17 cellular contexts compared by ENCODE assay signal in genomic region chr14:73903028-73903427, GRCh38. TPM values are rescaled to one million over a fixed set of nuclear protein-coding genes. Genes with fewer than 3 reads are reported as not detected.
A peak's percentile ranks its signal among the peaks of the same experiment; 100 is the strongest.
DNase-seq lines count a peak whose midpoint lies in the region; ATAC-seq, FAIRE-seq and TF ChIP-seq lines count a peak whose summit lies in the region.
"Had no signal": no experiment of that assay in that cellular context is flagged by ENCODE, and none has a peak within 500 bp of the region (broad histone marks: within the 10 kb centered on the region; RNA-seq: fewer than 3 reads in every experiment).

No MANE protein-coding gene starts in this region.

- no peak overlapping the region for H2AFZ ChIP-seq in GM23248
- H2AFZ ChIP-seq: GM23338 had no signal

- no peaks in the 10 kb centered on the region for H3K9me2 ChIP-seq in GM23248 (ENCODE audit: insufficient read depth)

- POLR2A ChIA-PET in AG04450 (lab: Yijun Ruan, JAX) = no interaction called here

- DNase-seq in AG04450 (ENCODE audit: low read depth, low spot score) (no peak), GM23248 (peak; percentile 33), brain microvascular endothelial cell (peak; percentile 12), fibroblast of peridontal ligament (ENCODE audit: extremely low read depth) (peak; percentile 35), medulla oblongata (ENCODE audit: extremely low spot score) (no peak), CD1c-positive myeloid dendritic cell (ENCODE audit: extremely low spot score) (no peak), frontal cortex (ENCODE audit: low spot score in 2 of 2) (no peak)
- DNase-seq: BE2C; CD8-positive, alpha-beta T cell; COR-L47; DMS153; DMS79 treated with DMSO at 0.1 percent for 48 hours; H7 had no signal

- H3K4me3 ChIP-seq in AG04450 (ENCODE audit: low read depth, low read length) (no peak overlapping the region), GM23248 (no peak overlapping the region), brain microvascular endothelial cell (ENCODE audit: low read depth, low read length) (no peak overlapping the region)
- H3K4me3 ChIP-seq: GM23338 had no signal

- H3K9ac ChIP-seq in GM23248 = no peak overlapping the region

- no peak overlapping the region for H3K4me2 ChIP-seq in GM23248 (ENCODE audit: unreplicated experiment)
- H3K4me2 ChIP-seq: GM23338 had no signal

- peaks cover 8% of the 10 kb centered on the region; the same call in 1 of the 2 replicates for H3K4me1 ChIP-seq in GM23248 (ENCODE audit: insufficient read depth)
- H3K4me1 ChIP-seq: BE2C had no signal

- H3K79me2 ChIP-seq in GM23248 (ENCODE audit: insufficient read depth) = peaks cover 67% of the 10 kb centered on the region

- WGBS in GM23248 (ENCODE audit: low coverage in 1 of 2, low lambda C conversion rate in 2 of 2, missing lambda C conversion rate in 2 of 2), 2 experiments = 75 to 77% methylated on average over 3 of the region's 3 CpGs

- ATAC-seq in GM19351 (IDR thresholded peaks at IDR 0.05; ENCODE audit: unreplicated experiment) = no peak
- ATAC-seq: CD8-positive, alpha-beta T cell; GM23338 had no signal

- in situ Hi-C loops in GM23248 (cut with MboI) = no loop called here
- in situ Hi-C loops in brain microvascular endothelial cell (cut with HindIII; ENCODE audit: low pct_ligation_motif_present, low sequenced_read_pairs) = no loop called here

- CTCF ChIA-PET in AG04450 (lab: Charles Lee) = no interaction called here

- peaks cover 53% of the 10 kb centered on the region for H3K36me3 ChIP-seq in GM23248 (ENCODE audit: low read depth)
- peaks cover 60% of the 10 kb centered on the region for H3K36me3 ChIP-seq in brain microvascular endothelial cell (replicated peaks)

- H3K27ac ChIP-seq in AG04450 (ENCODE audit: low read depth, low read length) (peak overlapping the region; percentile 21), GM23248 (no peak overlapping the region), brain microvascular endothelial cell (no peak overlapping the region)
- H3K27ac ChIP-seq: C4-2B had no signal

- no peaks in the 10 kb centered on the region for H4K20me1 ChIP-seq in GM23248 (ENCODE audit: insufficient read depth)

- no peak for FAIRE-seq in frontal cortex (lab: Jason Lieb, UNC)
- FAIRE-seq: D721Med had no signal

- no peaks in the 10 kb centered on the region for H3K9me3 ChIP-seq in AG04450 (ENCODE audit: control insufficient read depth, insufficient read depth, low read length)
- H3K9me3 ChIP-seq in GM23248 (ENCODE audit: low read depth) = no peaks in the 10 kb centered on the region
- H3K9me3 ChIP-seq: BE2C had no signal

- H3F3A ChIP-seq in GM23248 (ENCODE audit: insufficient read depth) = 0 out of 2 replicates have a peak, but pooled peaks cover 6% of the 10 kb centered on the region

- TF ChIP-seq CTCF in AG04450 (IDR thresholded peaks at IDR 0.05; ENCODE audit: low read depth, low read length) = no peak
- TF ChIP-seq CTCF in brain microvascular endothelial cell (IDR thresholded peaks at IDR 0.05; ENCODE audit: low read depth, low read length, missing control alignments) = no peak

- no peaks in the 10 kb centered on the region for H3K27me3 ChIP-seq in AG04450 (ENCODE audit: control insufficient read depth, insufficient read depth, low read length)
- no peaks in the 10 kb centered on the region for H3K27me3 ChIP-seq in GM23248 (replicated peaks; ENCODE audit: insufficient read depth)
- no peaks in the 10 kb centered on the region for H3K27me3 ChIP-seq in brain microvascular endothelial cell (replicated peaks)
- H3K27me3 ChIP-seq: BE2C had no signal

RNA-seq across cellular contexts. Expression of gene ZNF410, which starts 16.4 kb away (rescaled TPM):
- polyA plus RNA-seq in AG04450 (2011; rRNA removed) (54.5 and 55.3 TPM in 2 replicates), GM23248 (2016; fragmentation: Nextera tagmentation; extraction: Ambion mirVana) (54.1 and 59.0 TPM in 2 replicates)
- polyA minus RNA-seq in AG04450 (2011; rRNA and poly(A)+ RNA removed) = 41.0 and 51.4 TPM in 2 replicates
- 64.6 and 70.1 TPM in 2 replicates for total RNA-seq in GM23248 (2014; rRNA removed; shearing (Covaris generic))
- 71.3 TPM for total RNA-seq in frontal cortex

RNA-seq across cellular contexts. Expression of gene FAM161B, which starts 46.9 kb away (rescaled TPM):
- 2.6 and 2.8 TPM in 2 replicates for polyA plus RNA-seq in AG04450 (2011; rRNA removed)
- polyA minus RNA-seq in AG04450 (2011; rRNA and poly(A)+ RNA removed) = 2.0 and 2.1 TPM in 2 replicates
- 5.3 and 6.5 TPM in 2 replicates for total RNA-seq in GM23248 (2014; rRNA removed; shearing (Covaris generic))
- polyA plus RNA-seq in GM23248 (2016; fragmentation: Nextera tagmentation; extraction: Ambion mirVana) = 4.1 and 4.5 TPM in 2 replicates
- total RNA-seq in frontal cortex = 20.8 TPM

RNA-seq across cellular contexts. Expression of gene COQ6, which starts 47.1 kb away (rescaled TPM):
- polyA plus RNA-seq in AG04450 (2011; rRNA removed) = 25.9 and 28.5 TPM in 2 replicates
- polyA minus RNA-seq in AG04450 (2011; rRNA and poly(A)+ RNA removed) = 13.4 and 16.0 TPM in 2 replicates
- 21.4 and 48.0 TPM in 2 replicates for total RNA-seq in GM23248 (2014; rRNA removed; shearing (Covaris generic))
- polyA plus RNA-seq in GM23248 (2016; fragmentation: Nextera tagmentation; extraction: Ambion mirVana) = 29.4 and 40.2 TPM in 2 replicates
- total RNA-seq in frontal cortex = 18.8 TPM

RNA-seq across cellular contexts. Expression of gene PTGR2, which starts 51.4 kb away (rescaled TPM):
- 4.5 and 6.9 TPM in 2 replicates for polyA plus RNA-seq in AG04450 (2011; rRNA removed)
- 1.6 and 1.9 TPM in 2 replicates for polyA minus RNA-seq in AG04450 (2011; rRNA and poly(A)+ RNA removed)
- 7.2 and 7.5 TPM in 2 replicates for total RNA-seq in GM23248 (2014; rRNA removed; shearing (Covaris generic))
- 9.0 and 9.4 TPM in 2 replicates for polyA plus RNA-seq in GM23248 (2016; fragmentation: Nextera tagmentation; extraction: Ambion mirVana)
- total RNA-seq in frontal cortex = 4.9 TPM

Comparison
In these comparisons a context has a peak if more than half of its experiments do, and no peak if none do; other contexts are left out.
1. DNase-seq: peak in GM23248 (single experiment), brain microvascular endothelial cell (single experiment) and fibroblast of peridontal ligament (single experiment); none in AG04450 (single experiment), medulla oblongata (single experiment), CD1c-positive myeloid dendritic cell (single experiment) and frontal cortex (0 of 2).